In genomic region chr5:1316588-1316902, GRCh38 we compare ENCODE assay signal across 13 cellular contexts. TPM values are rescaled to one million over a fixed set of nuclear protein-coding genes. Genes with fewer than 3 reads are reported as not detected.
A peak's percentile ranks its signal among the peaks of the same experiment; 100 is the strongest.
DNase-seq lines count a peak whose midpoint lies in the region; ATAC-seq, FAIRE-seq and TF ChIP-seq lines count a peak whose summit lies in the region.
"Had no signal": no experiment of that assay in that cellular context is flagged by ENCODE, and none has a peak within 500 bp of the region (broad histone marks: within the 10 kb centered on the region; RNA-seq: fewer than 3 reads in every experiment).

No MANE protein-coding gene starts in this region.

- peak overlapping the region; percentile 56 for H3K4me2 ChIP-seq in A549

- ATAC-seq in A549 (no peak), WTC11 (no peak), GM18511 (IDR thresholded peaks at IDR 0.05; ENCODE audit: unreplicated experiment) (no peak)

- TF ChIP-seq CTCF in A549 (IDR thresholded peaks at IDR 0.05) = no peak
- no peak for TF ChIP-seq CTCF in WTC11 (IDR thresholded peaks at IDR 0.05)
- TF ChIP-seq CTCF in tibial nerve (IDR thresholded peaks at IDR 0.05) = no peak

- TF ChIP-seq POLR2A in A549 (IDR thresholded peaks at IDR 0.05; ENCODE audit: low read length) (no peak), tibial nerve (IDR thresholded peaks at IDR 0.05) (no peak)

- peaks cover 3% of the 10 kb centered on the region; the same call in 1 of the 2 replicates for H3K9me3 Mint-ChIP-seq in WTC11

- H3K27ac ChIP-seq in A549 (peak overlapping the region in 1 of 2 experiments; percentile 35; a peak in 1 of 6 replicates), muscle layer of duodenum (ENCODE audit: low read length) (peak overlapping the region; percentile 31), tibial nerve (no peak overlapping the region)

- CTCF ChIA-PET in A549 (lab: Yijun Ruan, JAX) (no interaction called here), WTC11 (lab: Charles Lee) (interaction anchor here (1.2 to 1.3 kb wide), 2 partner anchors 10 to 64 kb away, joined by 5 to 8 read pairs; no protein-coding TSS in a partner anchor)

- H3K4me3 Mint-ChIP-seq in WTC11 = no peak overlapping the region; the same call in 1 of the 2 replicates

- H3K36me3 ChIP-seq in muscle layer of duodenum (ENCODE audit: control insufficient read depth in 1 of 2, insufficient read depth in 2 of 2, low read length in 2 of 2) (peaks cover 35 to 42% of the 10 kb centered on the region in 2 donors), tibial nerve (peaks cover 4 to 44% (median 10%) of the 10 kb centered on the region in 3 donors)

- H3K27me3 ChIP-seq in muscle layer of duodenum (ENCODE audit: low read depth, low read length) (no peaks in the 10 kb centered on the region), tibial nerve (no peaks in the 10 kb centered on the region)

- no peak for FAIRE-seq in A549 (lab: Jason Lieb, UNC)
- FAIRE-seq: HTR-8/SVneo, TTC549 had no signal

- H3K36me3 Mint-ChIP-seq in WTC11 = peaks cover 25% of the 10 kb centered on the region

- no peak for TF ChIP-seq EP300 in A549 (IDR thresholded peaks at IDR 0.05)
- no peak for TF ChIP-seq EP300 in tibial nerve (IDR thresholded peaks at IDR 0.05)

- DNase-seq in A549 (ENCODE audit: low read depth in 1 of 2, low spot score in 1 of 2) (no peak), WTC11 (ENCODE audit: low spot score) (no peak), NCI-H510A treated with DMSO at 0.1 percent for 48 hours (lab: John Stamatoyannopoulos, UW) (no peak), mesenteric fat pad (ENCODE audit: low spot score) (no peak), tibial nerve (ENCODE audit: low spot score in 2 of 2) (no peak)
- DNase-seq: substantia nigra had no signal

- POLR2A ChIA-PET in A549 (lab: Yijun Ruan, JAX) (no interaction called here), WTC11 (lab: Charles Lee) (no interaction called here)

- peaks cover 33% of the 10 kb centered on the region for H3K4me1 Mint-ChIP-seq in WTC11

- no peak for TF ChIP-seq RAD21 in A549 (conservative IDR thresholded peaks at IDR 0.05 in 1 of 2, IDR thresholded peaks at IDR 0.05 in 1 of 2)

- no peaks in the 10 kb centered on the region for H3K27me3 Mint-ChIP-seq in WTC11 (ENCODE audit: low read depth)

- H3K27ac Mint-ChIP-seq in WTC11 = peak overlapping the region; percentile 96

- WGBS in A549 (ENCODE audit: missing lambda C conversion rate) = 81% methylated on average over 13 of the region's 13 CpGs
- 54 to 56% methylated on average over 13 of the region's 13 CpGs for WGBS in tibial nerve, 2 donors

- H3K9me3 ChIP-seq in A549 (no peaks in the 10 kb centered on the region), muscle layer of duodenum (ENCODE audit: control insufficient read depth in 1 of 2, low read length in 2 of 2) (no peaks in the 10 kb centered on the region), tibial nerve (no peaks in the 10 kb centered on the region)

- H3K4me1 ChIP-seq in A549 (peaks cover 13% of the 10 kb centered on the region), muscle layer of duodenum (ENCODE audit: control insufficient read depth in 1 of 2, insufficient read depth in 2 of 2, low read length in 2 of 2) (peaks cover 0 to 3% of the 10 kb centered on the region in 2 donors), tibial nerve (peaks cover 0 to 11% (median 0%) of the 10 kb centered on the region in 4 donors)

- H3K4me3 ChIP-seq in A549 (no peak overlapping the region), GM08714 (ENCODE audit: low read length) (peak overlapping the region; percentile 11; the same call in 1 of the 2 replicates), muscle layer of duodenum (ENCODE audit: low read depth in 1 of 2, low read length in 2 of 2) (no peak overlapping the region), tibial nerve (no peak overlapping the region)
- H3K4me3 ChIP-seq: lung had no signal

TF ChIP-seq in A549, 52 proteins besides CTCF, POLR2A, EP300 and RAD21:
- TF ChIP-seq HOXA7 (CRISPR knock-in tag; IDR thresholded peaks at IDR 0.05) (peak; percentile 34; the same call in 1 of the 2 replicates), CBX2 (IDR thresholded peaks at IDR 0.05; ENCODE audit: borderline replicate concordance, low read depth) (no peak)

TF ChIP-seq in WTC11, 78 proteins besides CTCF, POLR2A, EP300 and RAD21 (continues in another document):
- TF ChIP-seq, protein P1, sequence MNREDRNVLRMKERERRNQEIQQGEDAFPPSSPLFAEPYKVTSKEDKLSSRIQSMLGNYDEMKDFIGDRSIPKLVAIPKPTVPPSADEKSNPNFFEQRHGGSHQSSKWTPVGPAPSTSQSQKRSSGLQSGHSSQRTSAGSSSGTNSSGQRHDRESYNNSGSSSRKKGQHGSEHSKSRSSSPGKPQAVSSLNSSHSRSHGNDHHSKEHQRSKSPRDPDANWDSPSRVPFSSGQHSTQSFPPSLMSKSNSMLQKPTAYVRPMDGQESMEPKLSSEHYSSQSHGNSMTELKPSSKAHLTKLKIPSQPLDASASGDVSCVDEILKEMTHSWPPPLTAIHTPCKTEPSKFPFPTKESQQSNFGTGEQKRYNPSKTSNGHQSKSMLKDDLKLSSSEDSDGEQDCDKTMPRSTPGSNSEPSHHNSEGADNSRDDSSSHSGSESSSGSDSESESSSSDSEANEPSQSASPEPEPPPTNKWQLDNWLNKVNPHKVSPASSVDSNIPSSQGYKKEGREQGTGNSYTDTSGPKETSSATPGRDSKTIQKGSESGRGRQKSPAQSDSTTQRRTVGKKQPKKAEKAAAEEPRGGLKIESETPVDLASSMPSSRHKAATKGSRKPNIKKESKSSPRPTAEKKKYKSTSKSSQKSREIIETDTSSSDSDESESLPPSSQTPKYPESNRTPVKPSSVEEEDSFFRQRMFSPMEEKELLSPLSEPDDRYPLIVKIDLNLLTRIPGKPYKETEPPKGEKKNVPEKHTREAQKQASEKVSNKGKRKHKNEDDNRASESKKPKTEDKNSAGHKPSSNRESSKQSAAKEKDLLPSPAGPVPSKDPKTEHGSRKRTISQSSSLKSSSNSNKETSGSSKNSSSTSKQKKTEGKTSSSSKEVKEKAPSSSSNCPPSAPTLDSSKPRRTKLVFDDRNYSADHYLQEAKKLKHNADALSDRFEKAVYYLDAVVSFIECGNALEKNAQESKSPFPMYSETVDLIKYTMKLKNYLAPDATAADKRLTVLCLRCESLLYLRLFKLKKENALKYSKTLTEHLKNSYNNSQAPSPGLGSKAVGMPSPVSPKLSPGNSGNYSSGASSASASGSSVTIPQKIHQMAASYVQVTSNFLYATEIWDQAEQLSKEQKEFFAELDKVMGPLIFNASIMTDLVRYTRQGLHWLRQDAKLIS (CRISPR knock-in tag; IDR thresholded peaks at IDR 0.05; ENCODE audit: borderline replicate concordance) = no peak
- TF ChIP-seq, protein P2, sequence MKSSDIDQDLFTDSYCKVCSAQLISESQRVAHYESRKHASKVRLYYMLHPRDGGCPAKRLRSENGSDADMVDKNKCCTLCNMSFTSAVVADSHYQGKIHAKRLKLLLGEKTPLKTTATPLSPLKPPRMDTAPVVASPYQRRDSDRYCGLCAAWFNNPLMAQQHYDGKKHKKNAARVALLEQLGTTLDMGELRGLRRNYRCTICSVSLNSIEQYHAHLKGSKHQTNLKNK (CRISPR knock-in tag; IDR thresholded peaks at IDR 0.05) = no peak
- no peak for TF ChIP-seq NFATC4 (CRISPR knock-in tag; IDR thresholded peaks at IDR 0.05)
- TF ChIP-seq HMGA2 (CRISPR knock-in tag; IDR thresholded peaks at IDR 0.05) = no peak
- TF ChIP-seq, protein P3, sequence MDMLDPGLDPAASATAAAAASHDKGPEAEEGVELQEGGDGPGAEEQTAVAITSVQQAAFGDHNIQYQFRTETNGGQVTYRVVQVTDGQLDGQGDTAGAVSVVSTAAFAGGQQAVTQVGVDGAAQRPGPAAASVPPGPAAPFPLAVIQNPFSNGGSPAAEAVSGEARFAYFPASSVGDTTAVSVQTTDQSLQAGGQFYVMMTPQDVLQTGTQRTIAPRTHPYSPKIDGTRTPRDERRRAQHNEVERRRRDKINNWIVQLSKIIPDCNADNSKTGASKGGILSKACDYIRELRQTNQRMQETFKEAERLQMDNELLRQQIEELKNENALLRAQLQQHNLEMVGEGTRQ (CRISPR knock-in tag; IDR thresholded peaks at IDR 0.05) = no peak; the same call in 1 of the 2 replicates
- TF ChIP-seq ZBTB43 (CRISPR knock-in tag; IDR thresholded peaks at IDR 0.05) = 0 out of 2 replicates have a peak, but pooled peaks have one; percentile 60
- TF ChIP-seq, protein P4, sequence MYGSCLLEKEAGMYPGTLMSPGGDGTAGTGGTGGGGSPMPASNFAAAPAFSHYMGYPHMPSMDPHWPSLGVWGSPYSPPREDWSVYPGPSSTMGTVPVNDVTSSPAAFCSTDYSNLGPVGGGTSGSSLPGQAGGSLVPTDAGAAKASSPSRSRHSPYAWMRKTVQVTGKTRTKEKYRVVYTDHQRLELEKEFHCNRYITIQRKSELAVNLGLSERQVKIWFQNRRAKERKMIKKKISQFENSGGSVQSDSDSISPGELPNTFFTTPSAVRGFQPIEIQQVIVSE (CRISPR knock-in tag; IDR thresholded peaks at IDR 0.05; ENCODE audit: borderline replicate concordance) = no peak

RNA-seq across cellular contexts. Expression of gene TERT, which starts 21.7 kb away (rescaled TPM):
- 1.1 and 1.2 TPM in 2 replicates for polyA plus RNA-seq in A549 (2011; rRNA removed)
- 6.2 and 7.5 TPM in 2 replicates for polyA plus RNA-seq in A549 (2012; cell fraction: cytosol; rRNA removed)
- 36.4 and 48.1 TPM in 2 replicates for polyA plus RNA-seq in A549 (2012; cell fraction: nucleus; rRNA removed)
- polyA plus RNA-seq in A549 (2017; fragmentation: RNase III; extraction: RNeasy Plus Mini Kit Qiagen cat#74134 plus additional on column Dnase treatment) = 3.9 to 5.2 TPM (median 4.0 TPM) in 3 replicates
- 1.2 and 2.3 TPM in 2 replicates for polyA minus RNA-seq in A549 (2011; rRNA and poly(A)+ RNA removed)
- 40.4 to 42.9 TPM (median 40.5 TPM) in 3 replicates for total RNA-seq in WTC11 (2021)
- not detected for total RNA-seq in mesenteric fat pad
- not detected for total RNA-seq in tibial nerve
- total RNA-seq: fibroblast of villous mesenchyme, lung had no signal

RNA-seq across cellular contexts. Expression of gene CLPTM1L, which starts 28.4 kb away (rescaled TPM):
- polyA plus RNA-seq in A549 (2011; rRNA removed) = 171 and 175 TPM in 2 replicates
- polyA plus RNA-seq in A549 (2012; cell fraction: cytosol; rRNA removed) = 242 and 287 TPM in 2 replicates
- 283 and 294 TPM in 2 replicates for polyA plus RNA-seq in A549 (2012; cell fraction: nucleus; rRNA removed)
- 169 to 194 TPM (median 173 TPM) in 3 replicates for polyA plus RNA-seq in A549 (2017; fragmentation: RNase III; extraction: RNeasy Plus Mini Kit Qiagen cat#74134 plus additional on column Dnase treatment)
- polyA minus RNA-seq in A549 (2011; rRNA and poly(A)+ RNA removed) = 233 and 279 TPM in 2 replicates
- 73.4 to 92.8 TPM (median 73.8 TPM) in 3 replicates for total RNA-seq in WTC11 (2021)
- 112 TPM for total RNA-seq in mesenteric fat pad
- 100 to 1,000 TPM in 1 of 4 donors, 10 to 100 TPM in 3; 68.8 to 102 (median 84.4) TPM for total RNA-seq in tibial nerve

Comparison
In these comparisons a context has a peak if more than half of its experiments do, and no peak if none do; other contexts are left out.
1. RNA of gene TERT, which starts 21.7 kb away (total RNA-seq): 40.4 to 42.9 TPM in WTC11; not detected in mesenteric fat pad (single experiment) and not detected in tibial nerve; every median in the first group is over 10 times any median in the second.
2. Of the 8 proteins assayed by ChIP-seq in both WTC11 and A549: peak only in WTC11: TP53; only in A549: none; in both: none; in neither: 7.